ENCODE assay signal across 29 cellular contexts in genomic region chr6:42507901-42508300, GRCh38. TPM values are rescaled to one million over a fixed set of nuclear protein-coding genes. Genes with fewer than 3 reads are reported as not detected.
DNase-seq lines count a peak whose midpoint lies in the region; ATAC-seq, FAIRE-seq and TF ChIP-seq lines count a peak whose summit lies in the region.
"Had no signal": no experiment of that assay in that cellular context is flagged by ENCODE, and none has a peak within 500 bp of the region (broad histone marks: within the 10 kb centered on the region; RNA-seq: fewer than 3 reads in every experiment).

No MANE protein-coding gene starts in this region.

- RAD21 ChIA-PET in HCT116 (lab: Charles Lee; ENCODE audit: low non-redundant PET in 1 of 2, low total read pairs in 2 of 2, uncharacterized antibody in 2 of 2, unreplicated experiment in 2 of 2): no interaction called here
- RAD21 ChIA-PET in GM12878 (lab: Charles Lee; ENCODE audit: unreplicated experiment): interaction anchor here (0.6 to 5.0 kb wide), 9 partner anchors 12 to 285 kb away, joined by 3 to 55 read pairs (median 3); partner anchors contain the start of gene TRERF1

- H2AFZ ChIP-seq in HCT116 (ENCODE audit: low read depth, low read length, poor library complexity, severe bottlenecking) (peak overlapping the region; percentile 65), GM12878 (ENCODE audit: control insufficient read depth, low read depth, low read length) (no peak overlapping the region)

- no peak for TF ChIP-seq EP300 in GM12878 (IDR thresholded peaks at IDR 0.05; ENCODE audit: borderline replicate concordance in 1 of 2, control insufficient read depth in 1 of 2, low read depth in 2 of 2, low read length in 2 of 2)

- H3K4me3 ChIP-seq in HCT116 (replicated peaks in 1 of 2; ENCODE audit: low read depth in 1 of 2, low read length in 2 of 2) (no peak overlapping the region), GM12878 (no peak overlapping the region), psoas muscle (no peak overlapping the region)
- H3K4me3 ChIP-seq: body of pancreas, left lung had no signal

- 92% methylated on average over 1 of the region's 1 CpG for WGBS in GM12878 (ENCODE audit: insufficient coverage, insufficient replicate concordance, low lambda C conversion rate, missing lambda C conversion rate)
- 64 to 71% (median 68%) methylated on average over 1 of the region's 1 CpG for WGBS in psoas muscle, 3 donors

- H3K27me3 ChIP-seq in HCT116 (ENCODE audit: insufficient read depth, low read length) (no peaks in the 10 kb centered on the region), GM12878 (replicated peaks in 1 of 2; ENCODE audit: control insufficient read depth in 2 of 2, insufficient read depth in 2 of 2, low read length in 1 of 2) (no peaks in the 10 kb centered on the region), psoas muscle (ENCODE audit: insufficient read depth in 3 of 3, low read length in 2 of 3) (peaks cover 0 to 4% (median 0%) of the 10 kb centered on the region in 3 donors)
- H3K27me3 ChIP-seq: body of pancreas, left lung had no signal

- DNase-seq in AG20443 (ENCODE audit: low spot score): peak; percentile 21
- no peak for DNase-seq in HCT116 (ENCODE audit: low read depth, low spot score)
- DNase-seq in GM12878 (ENCODE audit: low read depth, low spot score): no peak
- no peak for DNase-seq in frontal cortex (ENCODE audit: low spot score in 2 of 2)
- DNase-seq in pons (ENCODE audit: low spot score): no peak
- DNase-seq in psoas muscle: no peak
- DNase-seq: activated CD4-positive, alpha-beta T cell treated with anti-CD3 and anti-CD28 coated beads for 4 hours; activated gamma-delta T cell treated with Interleukin-2 at 50 U/mL for 16 hours; activated T-cell treated with anti-CD3 and anti-CD28 coated beads, Interleukin-2, amount 50 U/mL, for 24 hours; body of pancreas; CD4-positive, alpha-beta memory T cell; cerebellar nuclear complex; DMS153; foreskin fibroblast; GDM1; Kasumi-1; left lung; naive B cell; NCI-H1048; NCI-H187; NCI-H226; NCI-H748 treated with DMSO at 0.1 percent for 48 hours; occipital lobe; stimulated activated CD4-positive, alpha-beta T cell treated with anti-CD3 and anti-CD28 coated beads, Interleukin-4, amount 100 ng/mL, for 24 hours; stimulated activated naive B cell treated with anti-CD40 and anti-IgM and Interleukin-4, amounts not matched to agents 10 μg/mL and 1 μg/mL and 100 μg/mL, for 72 hours had no signal

- CTCF ChIA-PET in HCT116 (lab: Charles Lee) (no interaction called here), GM12878 (lab: Yijun Ruan, JAX) (interaction anchor here (1.6 to 4.4 kb wide), 4 partner anchors 13 to 39 kb away, joined by 4 to 33 read pairs (median 24); no protein-coding TSS in a partner anchor)

- no peaks in the 10 kb centered on the region for H3K79me2 ChIP-seq in HCT116 (ENCODE audit: insufficient read depth, low read length)
- H3K79me2 ChIP-seq in GM12878 (ENCODE audit: control insufficient read depth, insufficient read depth, low read length): no peaks in the 10 kb centered on the region

- no peak overlapping the region for H3K4me2 ChIP-seq in HCT116 (ENCODE audit: low read length)
- H3K4me2 ChIP-seq in GM12878 (ENCODE audit: control insufficient read depth, insufficient read depth): no peak overlapping the region

- FAIRE-seq in GM12878 (lab: Jason Lieb, UNC): no peak
- no peak for FAIRE-seq in frontal cortex (lab: Jason Lieb, UNC)
- FAIRE-seq: urothelium cell line had no signal

- SMC1A ChIA-PET in GM12878 (lab: Charles Lee; ENCODE audit: uncharacterized antibody, unreplicated experiment): interaction anchor here (1.0 to 5.2 kb wide), 10 partner anchors 9 to 271 kb away, joined by 3 to 48 read pairs (median 7); partner anchors contain the start of genes TRERF1 and UBR2

- H3K36me3 ChIP-seq in HCT116 (ENCODE audit: control insufficient read depth in 1 of 2, insufficient read depth in 2 of 2, low read length in 2 of 2) (no peaks in the 10 kb centered on the region), GM12878 (ENCODE audit: control insufficient read depth in 2 of 2, insufficient read depth in 2 of 2, low read length in 1 of 2) (no peaks in the 10 kb centered on the region), psoas muscle (ENCODE audit: insufficient read depth in 1 of 2, low read depth in 1 of 2) (no peaks in the 10 kb centered on the region)
- H3K36me3 ChIP-seq: left lung had no signal

- peak overlapping the region; percentile 63 to 88 (median 65) for H3K27ac Mint-ChIP-seq in nephron
- H3K27ac Mint-ChIP-seq: activated T-cell treated with anti-CD3 and anti-CD28 coated beads, Interleukin-2, amount 50 U/mL, for 24 hours; CD4-positive, alpha-beta memory T cell had no signal

- H3K36me3 Mint-ChIP-seq in nephron (ENCODE audit: low read depth): no peaks in the 10 kb centered on the region
- H3K36me3 Mint-ChIP-seq: CD4-positive, alpha-beta memory T cell; stimulated activated naive B cell treated with anti-CD40 and anti-IgM and Interleukin-4, amounts not matched to agents 10 μg/mL and 1 μg/mL and 100 μg/mL, for 72 hours had no signal

- no peak overlapping the region for H3K9ac ChIP-seq in HCT116 (ENCODE audit: low read length)
- no peak overlapping the region for H3K9ac ChIP-seq in GM12878 (ENCODE audit: control insufficient read depth, insufficient read depth, low read length)

- H4K20me1 ChIP-seq in HCT116 (ENCODE audit: insufficient read depth): no peaks in the 10 kb centered on the region
- H4K20me1 ChIP-seq in GM12878 (ENCODE audit: control insufficient read depth, insufficient read depth): no peaks in the 10 kb centered on the region

- BruUV-seq in HCT116 (replicated peaks; lab: Mats Ljungman, UMichigan) (no TSS peak), GM12878 (replicated peaks; lab: Mats Ljungman, UMichigan) (no TSS peak)

- POLR2A ChIA-PET in HCT116 (lab: Charles Lee): no interaction called here
- POLR2A ChIA-PET in GM12878 (lab: Charles Lee): interaction anchor here (3.7 kb wide), 1 partner anchor 12 kb away, joined by 32 read pairs; no protein-coding TSS in a partner anchor

- no peaks in the 10 kb centered on the region for H3K9me2 ChIP-seq in HCT116 (ENCODE audit: insufficient read depth)

- ATAC-seq in HCT116 (no peak), GM12878 (no peak), psoas muscle (no peak), HG03469 (IDR thresholded peaks at IDR 0.05; ENCODE audit: unreplicated experiment) (no peak)
- ATAC-seq: body of pancreas, left lung had no signal

- intact Hi-C loops in HCT116 (cut with micrococcal nuclease): no loop called here
- intact Hi-C loops in GM12878 (cut with micrococcal nuclease; ENCODE audit: unreplicated experiment): loop anchor here (2.0 to 5.0 kb wide), 5 partner anchors 13 to 283 kb away; no protein-coding TSS in a partner anchor
- intact Hi-C loops in psoas muscle (cut with DNase I): no loop called here

- H3K9me3 ChIP-seq in HCT116 (ENCODE audit: control insufficient read depth in 1 of 2, insufficient read depth in 1 of 2, low read depth in 1 of 2, low read length in 2 of 2) (no peaks in the 10 kb centered on the region), GM12878 (replicated peaks; ENCODE audit: control insufficient read depth, insufficient read depth, low read length) (no peaks in the 10 kb centered on the region), psoas muscle (no peaks in the 10 kb centered on the region)
- H3K9me3 ChIP-seq: body of pancreas, left lung had no signal

- no peak for TF ChIP-seq RAD21 in HCT116 (IDR thresholded peaks at IDR 0.05; ENCODE audit: low read depth)
- TF ChIP-seq RAD21 in GM12878 (IDR thresholded peaks at IDR 0.05; ENCODE audit: insufficient read depth, low read depth, low read length): no peak

- peaks cover 6 to 26% of the 10 kb centered on the region in 2 experiments; a peak in 3 of 4 replicates for H3K4me1 ChIP-seq in HCT116 (ENCODE audit: control insufficient read depth in 1 of 2, insufficient read depth in 2 of 2, low read length in 2 of 2)
- peaks cover 48% of the 10 kb centered on the region for H3K4me1 ChIP-seq in GM12878 (ENCODE audit: control insufficient read depth, insufficient read depth, low read length)
- H3K4me1 ChIP-seq in psoas muscle: no peaks in the 10 kb centered on the region
- H3K4me1 ChIP-seq: body of pancreas, left lung had no signal

- no peaks in the 10 kb centered on the region for H3K27me3 Mint-ChIP-seq in nephron (ENCODE audit: low read depth)
- H3K27me3 Mint-ChIP-seq: activated T-cell treated with anti-CD3 and anti-CD28 coated beads, Interleukin-2, amount 50 U/mL, for 24 hours had no signal

- peaks cover 2% of the 10 kb centered on the region for H3K9me3 Mint-ChIP-seq in nephron
- H3K9me3 Mint-ChIP-seq: CD4-positive, alpha-beta memory T cell; naive B cell had no signal

- TF ChIP-seq POLR2A in HCT116 (IDR thresholded peaks at IDR 0.05; ENCODE audit: borderline replicate concordance, extremely low read depth, insufficient read depth, insufficient read length) (no peak), GM12878 (IDR thresholded peaks at IDR 0.05; ENCODE audit: low read depth, low read length) (no peak)

- no peak overlapping the region for H3K4me3 Mint-ChIP-seq in nephron
- H3K4me3 Mint-ChIP-seq: activated T-cell treated with anti-CD3 and anti-CD28 coated beads, Interleukin-2, amount 50 U/mL, for 24 hours; CD4-positive, alpha-beta memory T cell; naive B cell had no signal

- in situ Hi-C loops in GM12878 (cut with MboI): no loop called here

- H3K27ac ChIP-seq in HCT116 (ENCODE audit: low read depth, low read length) (no peak overlapping the region), GM12878 (ENCODE audit: control insufficient read depth, insufficient read depth) (peak overlapping the region; percentile 53), psoas muscle (no peak overlapping the region)
- H3K27ac ChIP-seq: body of pancreas, left lung, RWPE1 had no signal

- H3K4me1 Mint-ChIP-seq in nephron: peaks cover 25% of the 10 kb centered on the region
- H3K4me1 Mint-ChIP-seq: CD4-positive, alpha-beta memory T cell had no signal

- TF ChIP-seq CTCF in HCT116 (IDR thresholded peaks at IDR 0.05 in 2 of 3, conservative IDR thresholded peaks at IDR 0.05 in 1 of 3; ENCODE audit: borderline replicate concordance in 1 of 3, insufficient read depth in 1 of 3, low read depth in 2 of 3, low read length in 2 of 3) (no peak), GM12878 (IDR thresholded peaks at IDR 0.05 in 2 of 3, conservative IDR thresholded peaks at IDR 0.05 in 1 of 3; ENCODE audit: control insufficient read depth in 2 of 3, extremely low read depth in 1 of 3, insufficient read depth in 1 of 3, low read depth in 3 of 3, low read length in 3 of 3) (no peak), nephron (IDR thresholded peaks at IDR 0.05; ENCODE audit: unreplicated experiment in 3 of 3) (no peak), psoas muscle (IDR thresholded peaks at IDR 0.05) (no peak)

RNA-seq across cellular contexts. Expression of gene UBR2, which starts 55.9 kb away (rescaled TPM):
- 20.5 TPM for total RNA-seq in HCT116 (2021; ENCODE audit: unreplicated experiment)
- polyA plus RNA-seq in HCT116 (2012): 6.5 and 7.8 TPM in 2 replicates
- 83.3 and 89.2 TPM in 2 replicates for total RNA-seq in GM12878 (2013; cell fraction: nucleolus; rRNA removed)
- total RNA-seq in GM12878 (2014; rRNA removed): 12.3 and 16.2 TPM in 2 replicates
- total RNA-seq in GM12878 (2014; rRNA removed; fragmentation: Illumina TruSeq; extraction: Trizol): 14.1 and 14.9 TPM in 2 replicates
- 14.2 and 14.3 TPM in 2 replicates for total RNA-seq in GM12878 (2021)
- 7.4 TPM for polyA plus RNA-seq in GM12878 (2011; ENCODE audit: low read depth)
- polyA plus RNA-seq in GM12878 (2011; rRNA removed): 18.4 and 24.9 TPM in 2 replicates
- 7.3 and 8.6 TPM in 2 replicates for polyA plus RNA-seq in GM12878 (2011; cell fraction: cytosol; rRNA removed)
- polyA plus RNA-seq in GM12878 (2011; cell fraction: nucleus; rRNA removed): 19.8 and 20.7 TPM in 2 replicates
- 8.6 and 11.7 TPM in 2 replicates for polyA plus RNA-seq in GM12878 (2012)
- polyA plus RNA-seq in GM12878 (2014; fragmentation: Illumina TruSeq; extraction: Trizol): 10.6 and 14.1 TPM in 2 replicates
- polyA plus RNA-seq in GM12878 (2014; fragmentation: Nextera tagmentation; extraction: Ambion mirVana): 1 to 10 TPM; 2.3 to 5.9 TPM
- 7.2 and 8.7 TPM in 2 replicates for polyA plus RNA-seq in GM12878 (2014; rRNA removed)
- 1 to 10 TPM; 8.0 to 8.2 TPM for polyA plus RNA-seq in GM12878 (2016; fragmentation: Nextera tagmentation; extraction: Ambion mirVana)
- 21.7 and 32.4 TPM in 2 replicates for polyA minus RNA-seq in GM12878 (2011; rRNA and poly(A)+ RNA removed)
- polyA minus RNA-seq in GM12878 (2011; cell fraction: cytosol; rRNA and poly(A)+ RNA removed): 6.9 and 8.4 TPM in 2 replicates
- 12.6 and 18.4 TPM in 2 replicates for polyA minus RNA-seq in GM12878 (2011; cell fraction: nucleus; rRNA and poly(A)+ RNA removed)
- 37.1 TPM for total RNA-seq in frontal cortex
- 10 to 100 TPM; 33.6 to 40.2 (median 34.3) TPM for total RNA-seq in psoas muscle
- polyA plus RNA-seq in psoas muscle: 10 to 100 TPM in 2 of 3 donors, 1 to 10 TPM in 1; 9.4 to 22.9 (median 11.0) TPM

RNA-seq across cellular contexts. Expression of gene TRERF1, which starts 56.2 kb away (rescaled TPM):
- 12.4 TPM for total RNA-seq in HCT116 (2021; ENCODE audit: unreplicated experiment)
- 5.7 and 7.1 TPM in 2 replicates for polyA plus RNA-seq in HCT116 (2012)
- 18.5 and 22.0 TPM in 2 replicates for total RNA-seq in GM12878 (2013; cell fraction: nucleolus; rRNA removed)
- 10.1 and 10.7 TPM in 2 replicates for total RNA-seq in GM12878 (2014; rRNA removed)
- 7.5 and 7.9 TPM in 2 replicates for total RNA-seq in GM12878 (2014; rRNA removed; fragmentation: Illumina TruSeq; extraction: Trizol)
- total RNA-seq in GM12878 (2021): 19.4 and 19.5 TPM in 2 replicates
- 3.9 TPM for polyA plus RNA-seq in GM12878 (2011; ENCODE audit: low read depth)
- 1.9 and 2.3 TPM in 2 replicates for polyA plus RNA-seq in GM12878 (2011; rRNA removed)
- 1.9 and 2.1 TPM in 2 replicates for polyA plus RNA-seq in GM12878 (2011; cell fraction: cytosol; rRNA removed)
- polyA plus RNA-seq in GM12878 (2011; cell fraction: nucleus; rRNA removed): 5.0 and 6.6 TPM in 2 replicates
- polyA plus RNA-seq in GM12878 (2012): 6.3 and 7.2 TPM in 2 replicates
- 12.7 and 13.6 TPM in 2 replicates for polyA plus RNA-seq in GM12878 (2014; fragmentation: Illumina TruSeq; extraction: Trizol)
- polyA plus RNA-seq in GM12878 (2014; fragmentation: Nextera tagmentation; extraction: Ambion mirVana): 1 to 10 TPM; 2.2 to 2.6 TPM
- 11.7 and 15.0 TPM in 2 replicates for polyA plus RNA-seq in GM12878 (2014; rRNA removed)
- 1 to 10 TPM; 5.5 to 6.6 TPM for polyA plus RNA-seq in GM12878 (2016; fragmentation: Nextera tagmentation; extraction: Ambion mirVana)
- 2.2 and 3.4 TPM in 2 replicates for polyA minus RNA-seq in GM12878 (2011; rRNA and poly(A)+ RNA removed)
- 1.7 and 2.7 TPM in 2 replicates for polyA minus RNA-seq in GM12878 (2011; cell fraction: cytosol; rRNA and poly(A)+ RNA removed)
- 1.3 and 2.6 TPM in 2 replicates for polyA minus RNA-seq in GM12878 (2011; cell fraction: nucleus; rRNA and poly(A)+ RNA removed)
- 2.9 TPM for total RNA-seq in frontal cortex
- total RNA-seq in psoas muscle: under 1 TPM; 0.34 to 0.99 (median 0.62) TPM
- polyA plus RNA-seq in psoas muscle: under 1 TPM; 0.21 to 0.44 (median 0.33) TPM
